31 cellular contexts compared by ENCODE assay signal in the genomic region with DNA sequence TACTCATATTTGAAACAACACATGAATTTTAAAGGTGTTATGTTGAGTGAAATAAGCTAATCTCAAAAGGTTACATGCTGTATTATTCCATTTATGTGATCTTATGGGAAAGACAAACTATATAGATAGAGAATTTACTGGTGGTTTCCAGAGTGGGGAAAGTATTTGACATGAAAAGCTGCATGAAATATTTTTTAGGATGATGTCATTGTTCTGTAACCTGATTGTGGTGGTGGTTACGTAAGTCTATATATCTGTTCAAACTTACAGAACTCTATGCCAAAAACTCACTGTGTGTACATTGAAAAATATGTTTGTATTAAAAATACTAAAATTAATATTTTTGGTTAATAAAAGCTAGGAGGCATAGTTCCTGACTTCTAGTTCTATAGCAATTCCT.
"Had no signal": no experiment of that assay in that cellular context is flagged by ENCODE, and none has a peak within 500 bp of the region (broad histone marks: within the 10 kb centered on the region; RNA-seq: fewer than 3 reads in every experiment).

No MANE protein-coding gene starts in this region.

- H3K9me3 ChIP-seq: body of pancreas, gastrocnemius medialis, heart left ventricle had no signal

- H3K4me3 Mint-ChIP-seq: activated CD4-positive, alpha-beta memory T cell treated with anti-CD3 and anti-CD28 coated beads for 36 hours; activated CD4-positive, alpha-beta T cell treated with anti-CD3 and anti-CD28 coated beads for 36 hours; activated CD4-positive, alpha-beta T cell treated with anti-CD3 and anti-CD28 coated beads, Interleukin-2, amount 10 ng/mL, durations not matched to agents 24 days and 14 days; activated CD8-positive, alpha-beta memory T cell treated with anti-CD3 and anti-CD28 coated beads, Interleukin-2, amount 10 ng/mL, durations not matched to agents 7 days and 5 days; activated CD8-positive, alpha-beta T cell treated with anti-CD3 and anti-CD28 coated beads, Interleukin-2, amount 10 ng/mL, durations not matched to agents 7 days and 5 days; activated naive CD4-positive, alpha-beta T cell treated with anti-CD3 and anti-CD28 coated beads, Interleukin-2, amount 10 ng/mL, durations not matched to agents 7 days and 5 days; activated naive CD8-positive, alpha-beta T cell treated with anti-CD3 and anti-CD28 coated beads, Interleukin-2, amount 10 ng/mL, durations not matched to agents 7 days and 5 days; activated T-cell treated with anti-CD3 and anti-CD28 coated beads, Interleukin-2, amount 50 U/mL, for 24 hours; activated T-cell treated with anti-CD3 and anti-CD28 coated beads, Interleukin-2, amount 50 U/mL, for 72 hours had no signal

- H3K27me3 ChIP-seq: body of pancreas, foreskin keratinocyte, gastrocnemius medialis, heart left ventricle had no signal

- DNase-seq: activated CD4-positive, alpha-beta memory T cell treated with anti-CD3 and anti-CD28 coated beads for 36 hours; activated CD4-positive, alpha-beta T cell treated with anti-CD3 and anti-CD28 coated beads for 36 hours; activated CD4-positive, alpha-beta T cell treated with anti-CD3 and anti-CD28 coated beads, Interleukin-2, amount 10 ng/mL, durations not matched to agents 24 days and 14 days; activated CD4-positive, CD25-positive, alpha-beta regulatory T cell; activated CD4-positive, CD25-positive, alpha-beta regulatory T cell treated with anti-CD3 and anti-CD28 coated beads, Interleukin-2, amount 50 U/mL, for 72 hours; activated CD8-positive, alpha-beta memory T cell treated with anti-CD3 and anti-CD28 coated beads, Interleukin-2, amount 10 ng/mL, durations not matched to agents 7 days and 5 days; activated CD8-positive, alpha-beta memory T cell treated with anti-CD3 and anti-CD28 coated beads, Interleukin-2, amount 50 U/mL, for 4 hours; activated CD8-positive, alpha-beta T cell treated with anti-CD3 and anti-CD28 coated beads, Interleukin-2, amount 10 ng/mL, durations not matched to agents 7 days and 5 days; activated gamma-delta T cell; activated naive CD4-positive, alpha-beta T cell; activated naive CD4-positive, alpha-beta T cell treated with anti-CD3 and anti-CD28 coated beads, Interleukin-2, amount 10 ng/mL, durations not matched to agents 7 days and 5 days; activated naive CD8-positive, alpha-beta T cell treated with anti-CD3 and anti-CD28 coated beads, Interleukin-2, amount 10 ng/mL, durations not matched to agents 7 days and 5 days; activated T-cell treated with anti-CD3 and anti-CD28 coated beads for 4 hours; activated T-cell treated with anti-CD3 and anti-CD28 coated beads, Interleukin-2, amount 50 U/mL, for 24 hours; activated T-cell treated with anti-CD3 and anti-CD28 coated beads, Interleukin-2, amount 50 U/mL, for 72 hours; amniotic stem cell; anterior cingulate cortex; body of pancreas; cortex of kidney; dermis blood vessel endothelial cell; effector CD8-positive, alpha-beta T cell; foreskin keratinocyte; gastrocnemius medialis; glutamatergic neuron; heart left ventricle; T-helper 2 cell had no signal

- H3K4me1 Mint-ChIP-seq: activated CD4-positive, alpha-beta T cell treated with anti-CD3 and anti-CD28 coated beads for 36 hours; activated CD4-positive, alpha-beta T cell treated with anti-CD3 and anti-CD28 coated beads, Interleukin-2, amount 10 ng/mL, durations not matched to agents 24 days and 14 days; activated CD8-positive, alpha-beta memory T cell treated with anti-CD3 and anti-CD28 coated beads, Interleukin-2, amount 10 ng/mL, durations not matched to agents 7 days and 5 days; activated naive CD4-positive, alpha-beta T cell treated with anti-CD3 and anti-CD28 coated beads, Interleukin-2, amount 10 ng/mL, durations not matched to agents 7 days and 5 days; activated naive CD8-positive, alpha-beta T cell treated with anti-CD3 and anti-CD28 coated beads, Interleukin-2, amount 10 ng/mL, durations not matched to agents 7 days and 5 days had no signal

- ATAC-seq: activated CD4-positive, alpha-beta T cell treated with anti-CD3 and anti-CD28 coated beads for 36 hours; activated CD8-positive, alpha-beta memory T cell treated with anti-CD3 and anti-CD28 coated beads, Interleukin-2, amount 10 ng/mL, durations not matched to agents 7 days and 5 days; activated CD8-positive, alpha-beta T cell treated with anti-CD3 and anti-CD28 coated beads, Interleukin-2, amount 10 ng/mL, durations not matched to agents 7 days and 5 days; activated naive CD4-positive, alpha-beta T cell treated with anti-CD3 and anti-CD28 coated beads, Interleukin-2, amount 50 U/mL, for 72 hours; activated T-cell treated with anti-CD3 and anti-CD28 coated beads, Interleukin-2, amount 50 U/mL, for 72 hours; body of pancreas; esophagus mucosa; foreskin keratinocyte; gastrocnemius medialis; heart left ventricle had no signal

- H3K9me3 Mint-ChIP-seq: activated CD4-positive, alpha-beta memory T cell treated with anti-CD3 and anti-CD28 coated beads for 36 hours; activated CD4-positive, alpha-beta T cell treated with anti-CD3 and anti-CD28 coated beads, Interleukin-2, amount 10 ng/mL, durations not matched to agents 24 days and 14 days; activated naive CD4-positive, alpha-beta T cell treated with anti-CD3 and anti-CD28 coated beads, Interleukin-2, amount 10 ng/mL, durations not matched to agents 7 days and 5 days; activated naive CD4-positive, alpha-beta T cell treated with anti-CD3 and anti-CD28 coated beads, Interleukin-2, amount 50 U/mL, for 72 hours; activated naive CD8-positive, alpha-beta T cell treated with anti-CD3 and anti-CD28 coated beads, Interleukin-2, amount 10 ng/mL, durations not matched to agents 7 days and 5 days; activated T-cell treated with anti-CD3 and anti-CD28 coated beads, Interleukin-2, amount 50 U/mL, for 72 hours had no signal

- H3K4me3 ChIP-seq: body of pancreas, gastrocnemius medialis, heart left ventricle had no signal

- H3K27ac ChIP-seq: body of pancreas, foreskin keratinocyte, gastrocnemius medialis, heart left ventricle had no signal

- FAIRE-seq: colon, endometrium, endothelial cell of umbilical vein had no signal

- H3K36me3 ChIP-seq: gastrocnemius medialis, heart left ventricle had no signal

- H3K27me3 Mint-ChIP-seq: activated CD4-positive, alpha-beta memory T cell treated with anti-CD3 and anti-CD28 coated beads for 36 hours; activated CD4-positive, alpha-beta T cell treated with anti-CD3 and anti-CD28 coated beads, Interleukin-2, amount 10 ng/mL, durations not matched to agents 24 days and 14 days; activated CD8-positive, alpha-beta memory T cell treated with anti-CD3 and anti-CD28 coated beads, Interleukin-2, amount 10 ng/mL, durations not matched to agents 7 days and 5 days; activated naive CD4-positive, alpha-beta T cell treated with anti-CD3 and anti-CD28 coated beads, Interleukin-2, amount 10 ng/mL, durations not matched to agents 7 days and 5 days; activated naive CD8-positive, alpha-beta T cell treated with anti-CD3 and anti-CD28 coated beads, Interleukin-2, amount 10 ng/mL, durations not matched to agents 7 days and 5 days; activated T-cell treated with anti-CD3 and anti-CD28 coated beads, Interleukin-2, amount 50 U/mL, for 24 hours had no signal

- H3K27ac Mint-ChIP-seq: activated CD4-positive, alpha-beta memory T cell treated with anti-CD3 and anti-CD28 coated beads for 36 hours; activated CD4-positive, alpha-beta T cell treated with anti-CD3 and anti-CD28 coated beads for 36 hours; activated CD4-positive, alpha-beta T cell treated with anti-CD3 and anti-CD28 coated beads, Interleukin-2, amount 10 ng/mL, durations not matched to agents 24 days and 14 days; activated CD8-positive, alpha-beta memory T cell treated with anti-CD3 and anti-CD28 coated beads, Interleukin-2, amount 10 ng/mL, durations not matched to agents 7 days and 5 days; activated CD8-positive, alpha-beta T cell treated with anti-CD3 and anti-CD28 coated beads, Interleukin-2, amount 10 ng/mL, durations not matched to agents 7 days and 5 days; activated naive CD4-positive, alpha-beta T cell treated with anti-CD3 and anti-CD28 coated beads, Interleukin-2, amount 10 ng/mL, durations not matched to agents 7 days and 5 days; activated naive CD4-positive, alpha-beta T cell treated with anti-CD3 and anti-CD28 coated beads, Interleukin-2, amount 50 U/mL, for 72 hours; activated naive CD8-positive, alpha-beta T cell treated with anti-CD3 and anti-CD28 coated beads, Interleukin-2, amount 10 ng/mL, durations not matched to agents 7 days and 5 days; activated T-cell treated with anti-CD3 and anti-CD28 coated beads, Interleukin-2, amount 50 U/mL, for 24 hours; activated T-cell treated with anti-CD3 and anti-CD28 coated beads, Interleukin-2, amount 50 U/mL, for 72 hours had no signal

- H3K4me1 ChIP-seq: body of pancreas, foreskin keratinocyte, gastrocnemius medialis, heart left ventricle had no signal

- H3K36me3 Mint-ChIP-seq: activated CD4-positive, alpha-beta memory T cell treated with anti-CD3 and anti-CD28 coated beads for 36 hours; activated CD8-positive, alpha-beta memory T cell treated with anti-CD3 and anti-CD28 coated beads, Interleukin-2, amount 10 ng/mL, durations not matched to agents 7 days and 5 days; activated naive CD4-positive, alpha-beta T cell treated with anti-CD3 and anti-CD28 coated beads, Interleukin-2, amount 10 ng/mL, durations not matched to agents 7 days and 5 days; activated naive CD4-positive, alpha-beta T cell treated with anti-CD3 and anti-CD28 coated beads, Interleukin-2, amount 50 U/mL, for 72 hours; activated naive CD8-positive, alpha-beta T cell treated with anti-CD3 and anti-CD28 coated beads, Interleukin-2, amount 10 ng/mL, durations not matched to agents 7 days and 5 days had no signal
